Comparison of ENCODE assay signal across 22 cellular contexts in the genomic region with DNA sequence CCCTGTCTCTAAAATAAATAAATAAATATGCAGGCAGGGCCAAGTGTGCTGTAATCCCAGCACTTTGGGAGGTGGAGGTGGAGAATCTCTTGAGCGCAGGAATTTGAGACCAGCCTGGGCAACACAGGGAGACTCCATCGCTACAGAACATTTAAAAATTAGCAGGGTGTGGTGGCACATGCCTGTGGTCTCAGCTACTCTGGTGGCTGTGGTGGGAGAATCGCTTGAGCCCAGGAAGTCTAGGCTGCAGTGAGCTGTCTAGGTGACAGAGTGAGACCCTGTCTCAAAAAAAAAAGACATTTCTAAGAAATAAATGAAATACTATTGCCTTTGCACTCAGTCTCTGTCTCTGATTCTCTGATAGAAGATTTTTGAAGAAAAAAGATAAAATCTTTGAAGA. TPM values are rescaled to one million over a fixed set of nuclear protein-coding genes. Genes with fewer than 3 reads are reported as not detected.
"Had no signal": no experiment of that assay in that cellular context is flagged by ENCODE, and none has a peak within 500 bp of the region (broad histone marks: within the 10 kb centered on the region; RNA-seq: fewer than 3 reads in every experiment).

No MANE protein-coding gene starts in this region.

- H3K27me3 ChIP-seq: breast epithelium had no signal

- H3K4me1 ChIP-seq: breast epithelium, gastroesophageal sphincter, upper lobe of right lung had no signal

- H3K4me3 Mint-ChIP-seq: activated T-helper 1 cell treated with anti-CD3 and anti-CD28 coated beads, Interleukin-12 subunit alpha, Interleukin-12 subunit beta, Interleukin-2, Interleukin-4 antibody, amounts not matched to agents 30 ng/mL and 10 ng/mL and 1 ng/mL, durations not matched to agents 14 hours and 24 hours and 36 hours; effector memory CD8-positive, alpha-beta T cell; T-cell had no signal

- H3K36me3 ChIP-seq: breast epithelium, neutrophil, upper lobe of right lung had no signal

- DNase-seq: activated CD4-positive, alpha-beta T cell treated with anti-CD3 and anti-CD28 coated beads, Interleukin-2, amount 50 U/mL, for 1 hour; activated naive CD4-positive, alpha-beta T cell; anterior cingulate cortex; cerebellar nuclear complex; dermis blood vessel endothelial cell; effector memory CD8-positive, alpha-beta T cell; mammary epithelial cell; posterior cingulate gyrus; stimulated activated CD4-positive, alpha-beta T cell treated with anti-CD3 and anti-CD28 coated beads, Interleukin-4, amount 100 ng/mL, for 24 hours; stimulated activated naive CD4-positive, alpha-beta T cell; T-cell; T-helper 9 cell; upper lobe of right lung had no signal

- ATAC-seq: activated CD4-positive, CD25-positive, alpha-beta regulatory T cell treated with anti-CD3 and anti-CD28 coated beads, Interleukin-2, amount 50 U/mL, for 24 hours; effector memory CD8-positive, alpha-beta T cell; gastroesophageal sphincter; left lobe of liver; T-cell; upper lobe of right lung had no signal

- H3K4me3 ChIP-seq: gastroesophageal sphincter, SK-N-MC, skin epidermis, upper lobe of right lung had no signal

- H3K27ac Mint-ChIP-seq: activated T-helper 1 cell treated with anti-CD3 and anti-CD28 coated beads, Interleukin-12 subunit alpha, Interleukin-12 subunit beta, Interleukin-2, Interleukin-4 antibody, amounts not matched to agents 30 ng/mL and 10 ng/mL and 1 ng/mL, durations not matched to agents 14 hours and 24 hours and 36 hours; effector memory CD8-positive, alpha-beta T cell; T-cell had no signal

- H3K27ac ChIP-seq: breast epithelium, gastroesophageal sphincter, neutrophil, SK-N-MC, skin epidermis, upper lobe of right lung had no signal

RNA-seq across cellular contexts. Expression of a gene that starts 5.9 kb away (rescaled TPM):
- total RNA-seq: activated CD8-positive, alpha-beta memory T cell treated with anti-CD3 and anti-CD28 coated beads for 36 hours had no signal

RNA-seq across cellular contexts. Expression of a gene that starts 9.0 kb away (rescaled TPM):
- total RNA-seq: activated CD8-positive, alpha-beta memory T cell treated with anti-CD3 and anti-CD28 coated beads for 36 hours had no signal

RNA-seq across cellular contexts. Expression of a gene that starts 9.3 kb away (rescaled TPM):
- total RNA-seq: activated CD8-positive, alpha-beta memory T cell treated with anti-CD3 and anti-CD28 coated beads for 36 hours had no signal
